28 cellular contexts compared by ENCODE assay signal in genomic region chr20:1786496-1786895, GRCh38.
"Had no signal": no experiment of that assay in that cellular context is flagged by ENCODE, and none has a peak within 500 bp of the region (broad histone marks: within the 10 kb centered on the region; RNA-seq: fewer than 3 reads in every experiment).

No MANE protein-coding gene starts in this region.

- H3K36me3 Mint-ChIP-seq: activated naive CD4-positive, alpha-beta T cell treated with anti-CD3 and anti-CD28 coated beads, Interleukin-2, amount 50 U/mL, for 72 hours; brain; T-cell had no signal

- H3K9me3 Mint-ChIP-seq: activated CD8-positive, alpha-beta T cell treated with anti-CD3 and anti-CD28 coated beads for 36 hours; activated naive CD4-positive, alpha-beta T cell treated with anti-CD3 and anti-CD28 coated beads, Interleukin-2, amount 50 U/mL, for 72 hours; activated T-cell treated with anti-CD3 and anti-CD28 coated beads, Interleukin-2, amount 50 U/mL, for 72 hours; activated T-helper 2 cell treated with anti-CD3 and anti-CD28 coated beads, Interferon-gamma antibody, Interleukin-2, Interleukin-4, amounts not matched to agents 10 μg/mL and 5 μg/mL and 100 μg/mL, durations not matched to agents 14 hours and 24 hours and 36 hours; brain; T-cell had no signal

- DNase-seq: activated CD4-positive, alpha-beta T cell treated with anti-CD3 and anti-CD28 coated beads for 36 hours; activated CD4-positive, alpha-beta T cell treated with anti-CD3 and anti-CD28 coated beads, Interleukin-2, amount 50 U/mL, for 1 hour; activated CD8-positive, alpha-beta memory T cell treated with anti-CD3 and anti-CD28 coated beads, Interleukin-2, amount 50 U/mL, for 4 hours; activated CD8-positive, alpha-beta T cell treated with anti-CD3 and anti-CD28 coated beads for 36 hours; activated naive CD4-positive, alpha-beta T cell treated with Interleukin-2 at 50 U/mL for 16 hours; activated T-cell treated with anti-CD3 and anti-CD28 coated beads, Interleukin-2, amount 50 U/mL, for 72 hours; amygdala; cerebellar nuclear complex; MG63; NCI-H1092; NCI-H1930; NCI-H2107; NCI-H2171 treated with DMSO at 0.1 percent for 48 hours; NCI-H226; NCI-H526; NCI-H82; NK-92 treated with Interleukin-12 subunit alpha and Interleukin-12 subunit beta, amount 100 ng/mL, for 24 hours; OCI-M1; RPMI8226; T-cell; T-helper 2 cell; T1000; WERI-Rb-1 had no signal

- ATAC-seq: activated CD4-positive, alpha-beta T cell treated with anti-CD3 and anti-CD28 coated beads for 36 hours; activated CD8-positive, alpha-beta T cell treated with anti-CD3 and anti-CD28 coated beads for 36 hours; activated naive CD4-positive, alpha-beta T cell treated with anti-CD3 and anti-CD28 coated beads, Interleukin-2, amount 50 U/mL, for 72 hours; activated T-cell treated with anti-CD3 and anti-CD28 coated beads, Interleukin-2, amount 50 U/mL, for 72 hours; Panc1; Right ventricle myocardium inferior; T-cell had no signal

- H3K4me1 Mint-ChIP-seq: activated CD4-positive, alpha-beta T cell treated with anti-CD3 and anti-CD28 coated beads for 36 hours; brain; T-cell had no signal

- H3K4me3 Mint-ChIP-seq: activated CD4-positive, alpha-beta T cell treated with anti-CD3 and anti-CD28 coated beads for 36 hours; activated CD8-positive, alpha-beta T cell treated with anti-CD3 and anti-CD28 coated beads for 36 hours; activated T-cell treated with anti-CD3 and anti-CD28 coated beads, Interleukin-2, amount 50 U/mL, for 72 hours; brain; T-cell had no signal

- H3K27ac Mint-ChIP-seq: activated CD4-positive, alpha-beta T cell treated with anti-CD3 and anti-CD28 coated beads for 36 hours; activated CD8-positive, alpha-beta T cell treated with anti-CD3 and anti-CD28 coated beads for 36 hours; activated T-cell treated with anti-CD3 and anti-CD28 coated beads, Interleukin-2, amount 50 U/mL, for 72 hours; activated T-helper 2 cell treated with anti-CD3 and anti-CD28 coated beads, Interferon-gamma antibody, Interleukin-2, Interleukin-4, amounts not matched to agents 10 μg/mL and 5 μg/mL and 100 μg/mL, durations not matched to agents 14 hours and 24 hours and 36 hours; brain; T-cell had no signal
